In genomic region chr5:164326219-164326618, GRCh38 we compare ENCODE assay signal across 16 cellular contexts.
DNase-seq lines count a peak whose midpoint lies in the region; ATAC-seq and TF ChIP-seq lines count a peak whose summit lies in the region.
"Had no signal": no experiment of that assay in that cellular context is flagged by ENCODE, and none has a peak within 500 bp of the region (broad histone marks: within the 10 kb centered on the region; RNA-seq: fewer than 3 reads in every experiment).

No MANE protein-coding gene starts in this region.

- DNase-seq in NAMALWA (ENCODE audit: low spot score) (peak; percentile 44), erythroblast (lab: John Stamatoyannopoulos, UW) (peak; percentile 7), A172 (ENCODE audit: low spot score) (no peak), NCI-H2227 treated with DMSO at 0.1 percent for 48 hours (lab: John Stamatoyannopoulos, UW) (no peak), osteocyte (ENCODE audit: extremely low spot score, unreplicated experiment) (no peak)
- no peak for DNase-seq in effector CD8-positive, alpha-beta T cell (lab: John Stamatoyannopoulos, UW)
- DNase-seq: activated CD8-positive, alpha-beta memory T cell treated with anti-CD3 and anti-CD28 coated beads for 24 hours; activated naive CD8-positive, alpha-beta T cell treated with anti-CD3 and anti-CD28 coated beads, Interleukin-2, amount 50 U/mL, for 24 hours; CD8-positive, alpha-beta T cell; effector memory CD4-positive, alpha-beta T cell; NCI-H1436 treated with DMSO at 0.1 percent for 48 hours; NK-92 treated with Interleukin-12 subunit alpha and Interleukin-12 subunit beta, amount 100 ng/mL, for 24 hours; occipital lobe; stimulated activated naive CD4-positive, alpha-beta T cell treated with Interleukin-2 at 50 U/mL for 16 hours had no signal

- H3K9me3 Mint-ChIP-seq in osteocyte (ENCODE audit: unreplicated experiment): peaks cover 20% of the 10 kb centered on the region

- TF ChIP-seq CTCF in GM12872 (IDR thresholded peaks at IDR 0.05; ENCODE audit: insufficient read depth, low read depth, low read length) (peak; percentile 49), osteocyte (IDR thresholded peaks at IDR 0.05) (no peak)

- H3K27me3 Mint-ChIP-seq in osteocyte (ENCODE audit: unreplicated experiment): no peaks in the 10 kb centered on the region
- H3K27me3 Mint-ChIP-seq: activated naive CD8-positive, alpha-beta T cell treated with anti-CD3 and anti-CD28 coated beads, Interleukin-2, amount 50 U/mL, for 24 hours had no signal

- peaks cover 3% of the 10 kb centered on the region for H3K36me3 Mint-ChIP-seq in osteocyte (ENCODE audit: unreplicated experiment)
- H3K36me3 Mint-ChIP-seq: CD8-positive, alpha-beta T cell had no signal

- H3K27ac Mint-ChIP-seq in osteocyte (ENCODE audit: unreplicated experiment): no peak overlapping the region
- H3K27ac Mint-ChIP-seq: activated naive CD8-positive, alpha-beta T cell treated with anti-CD3 and anti-CD28 coated beads, Interleukin-2, amount 50 U/mL, for 24 hours; CD8-positive, alpha-beta T cell had no signal

- ATAC-seq in GM21619 (IDR thresholded peaks at IDR 0.05; ENCODE audit: unreplicated experiment): peak; percentile 58
- ATAC-seq: activated naive CD8-positive, alpha-beta T cell treated with anti-CD3 and anti-CD28 coated beads, Interleukin-2, amount 50 U/mL, for 24 hours; CD8-positive, alpha-beta T cell had no signal

- no peak for TF ChIP-seq POLR2A in erythroblast (IDR thresholded peaks at IDR 0.05; ENCODE audit: low read length)

- no peaks in the 10 kb centered on the region for H3K4me1 Mint-ChIP-seq in osteocyte (ENCODE audit: unreplicated experiment)
- H3K4me1 Mint-ChIP-seq: activated naive CD8-positive, alpha-beta T cell treated with anti-CD3 and anti-CD28 coated beads, Interleukin-2, amount 50 U/mL, for 24 hours had no signal

- H3K4me3 Mint-ChIP-seq in osteocyte (ENCODE audit: unreplicated experiment): no peak overlapping the region
- H3K4me3 Mint-ChIP-seq: activated naive CD8-positive, alpha-beta T cell treated with anti-CD3 and anti-CD28 coated beads, Interleukin-2, amount 50 U/mL, for 24 hours; CD8-positive, alpha-beta T cell had no signal

Comparison
In these comparisons a context has a peak if more than half of its experiments do, and no peak if none do; other contexts are left out.
1. DNase-seq: peak in NAMALWA (single experiment) and erythroblast (2 of 2); none in A172 (single experiment), effector CD8-positive, alpha-beta T cell (single experiment), NCI-H2227 treated with DMSO at 0.1 percent for 48 hours (single experiment) and osteocyte (single experiment).